Comparison of ENCODE assay signal across 8 cellular contexts in the genomic region with DNA sequence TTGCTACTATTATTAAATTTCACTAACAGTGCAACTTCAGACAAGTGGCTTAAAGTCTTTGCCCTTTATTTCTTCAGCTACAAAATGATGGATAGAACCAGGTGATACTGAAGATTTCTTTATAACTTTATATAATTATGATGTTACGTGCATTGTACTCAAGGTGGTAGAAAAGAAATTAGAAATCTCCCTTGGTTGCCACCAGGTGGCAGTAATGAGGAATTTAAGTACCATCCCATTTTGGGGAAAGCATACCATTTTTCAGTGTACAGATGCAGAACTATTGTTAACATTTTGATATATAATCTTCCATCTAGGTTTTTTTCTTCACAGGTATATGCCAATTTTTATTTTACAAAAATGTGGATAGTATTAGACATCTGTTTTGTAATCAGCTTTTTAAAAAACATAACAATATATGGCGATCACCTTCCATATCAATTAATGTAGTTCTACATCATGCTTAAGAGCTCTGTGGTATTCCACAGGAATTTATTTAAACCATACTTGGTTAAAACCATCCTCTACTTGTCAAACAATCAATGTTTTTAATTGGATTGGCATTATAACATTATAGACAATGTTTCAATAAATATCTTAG. TPM values are rescaled to one million over a fixed set of nuclear protein-coding genes. Genes with fewer than 3 reads are reported as not detected.
DNase-seq lines count a peak whose midpoint lies in the region; ATAC-seq and TF ChIP-seq lines count a peak whose summit lies in the region.

No MANE protein-coding gene starts in this region.

- no peaks in the 10 kb centered on the region for H3K9me2 ChIP-seq in PC-9 (ENCODE audit: insufficient read depth)

- H3K4me2 ChIP-seq in PC-9 = no peak overlapping the region

- no peaks in the 10 kb centered on the region for H3K79me2 ChIP-seq in PC-9 (ENCODE audit: low read depth)

- H3K4me3 Mint-ChIP-seq in endodermal cell (no peak overlapping the region), natural killer cell (no peak overlapping the region)
- no peak overlapping the region for H3K4me3 Mint-ChIP-seq in activated CD4-positive, alpha-beta memory T cell treated with anti-CD3 and anti-CD28 coated beads for 36 hours

- intact Hi-C loops in PC-9 (cut with micrococcal nuclease; ENCODE audit: unreplicated experiment) = no loop called here
- intact Hi-C loops in natural killer cell (cut with micrococcal nuclease) = loop anchor here (1.0 to 2.0 kb wide), 3 partner anchors 114 to 385 kb away; no protein-coding TSS in a partner anchor
- intact Hi-C loops in activated CD4-positive, alpha-beta memory T cell treated with anti-CD3 and anti-CD28 coated beads for 36 hours (cut with micrococcal nuclease) = loop anchor here (1.0 kb wide), 3 partner anchors 37 to 235 kb away; no protein-coding TSS in a partner anchor

- H2AFZ ChIP-seq in PC-9 = no peak overlapping the region

- peaks cover 4% of the 10 kb centered on the region for H3K4me1 Mint-ChIP-seq in endodermal cell
- peaks cover 6 to 13% of the 10 kb centered on the region in 2 donors for H3K4me1 Mint-ChIP-seq in natural killer cell
- peaks cover 8% of the 10 kb centered on the region for H3K4me1 Mint-ChIP-seq in activated CD4-positive, alpha-beta memory T cell treated with anti-CD3 and anti-CD28 coated beads for 36 hours (ENCODE audit: low read depth)

- ATAC-seq in GM19351 (IDR thresholded peaks at IDR 0.05; ENCODE audit: unreplicated experiment) (peak; percentile 54), natural killer cell (peak in 2 of 3 donors; percentile 49 to 57), GM19023 (IDR thresholded peaks at IDR 0.05; ENCODE audit: unreplicated experiment) (no peak), HG02588 (IDR thresholded peaks at IDR 0.05; ENCODE audit: unreplicated experiment) (no peak)

- H3K9ac ChIP-seq in endodermal cell (ENCODE audit: extremely low read depth, low read length, poor library complexity, severe bottlenecking) = no peak overlapping the region

- H3K27ac Mint-ChIP-seq in endodermal cell = no peak overlapping the region
- no peak overlapping the region for H3K27ac Mint-ChIP-seq in natural killer cell
- H3K27ac Mint-ChIP-seq in activated CD4-positive, alpha-beta memory T cell treated with anti-CD3 and anti-CD28 coated beads for 36 hours = no peak overlapping the region

- H3K4me1 ChIP-seq in PC-9 (replicated peaks; ENCODE audit: insufficient read depth) (no peaks in the 10 kb centered on the region), endodermal cell (ENCODE audit: control insufficient read depth, insufficient read depth, low read length) (no peaks in the 10 kb centered on the region)

- no TSS peak for BruUV-seq in PC-9 (replicated peaks; lab: Mats Ljungman, UMichigan)

- DNase-seq in CMK (ENCODE audit: low read depth) (peak; percentile 15), PC-9 (no peak), endodermal cell (no peak), natural killer cell (no peak)
- DNase-seq in activated CD4-positive, alpha-beta memory T cell treated with anti-CD3 and anti-CD28 coated beads for 36 hours = no peak

- H3K9me3 ChIP-seq in PC-9 (ENCODE audit: insufficient read depth, low read depth) (peaks cover 13% of the 10 kb centered on the region), endodermal cell (ENCODE audit: control insufficient read depth, low read length) (peaks cover 60% of the 10 kb centered on the region)

- CTCF ChIA-PET in PC-9 (lab: Charles Lee) = interaction anchor here (0.6 to 0.7 kb wide), 2 partner anchors 45 to 491 kb away, joined by 3 to 4 read pairs; no protein-coding TSS in a partner anchor
- CTCF ChIA-PET in activated CD4-positive, alpha-beta memory T cell treated with anti-CD3 and anti-CD28 coated beads for 36 hours (lab: Charles Lee) = interaction anchor here (0.6 to 1.4 kb wide), 13 partner anchors 9 to 386 kb away, joined by 3 to 6 read pairs (median 3); partner anchors contain the start of gene SETD7

- POLR2A ChIA-PET in PC-9 (lab: Charles Lee; ENCODE audit: unreplicated experiment) = interaction anchor here (0.6 kb wide), 2 partner anchors 137 to 1254 kb away, joined by 3 to 4 read pairs; no protein-coding TSS in a partner anchor
- POLR2A ChIA-PET in activated CD4-positive, alpha-beta memory T cell treated with anti-CD3 and anti-CD28 coated beads for 36 hours (lab: Charles Lee) = interaction anchor here (0.6 kb wide), 1 partner anchor 96 kb away, joined by 4 read pairs; no protein-coding TSS in a partner anchor

- H3K36me3 Mint-ChIP-seq in endodermal cell (ENCODE audit: low read depth) = peaks cover 55% of the 10 kb centered on the region
- peaks cover 13% of the 10 kb centered on the region for H3K36me3 Mint-ChIP-seq in natural killer cell
- H3K36me3 Mint-ChIP-seq in activated CD4-positive, alpha-beta memory T cell treated with anti-CD3 and anti-CD28 coated beads for 36 hours = peaks cover 26% of the 10 kb centered on the region

- H3K36me3 ChIP-seq in PC-9 (ENCODE audit: low read depth) = peaks cover 3% of the 10 kb centered on the region; the same call in 1 of the 2 replicates
- peaks cover 14% of the 10 kb centered on the region for H3K36me3 ChIP-seq in endodermal cell (ENCODE audit: control insufficient read depth, insufficient read depth, low read length)

- no peaks in the 10 kb centered on the region for H4K20me1 ChIP-seq in PC-9 (ENCODE audit: insufficient read depth)

- H3K9me3 Mint-ChIP-seq in endodermal cell (peaks cover 42% of the 10 kb centered on the region), natural killer cell (peaks cover 0 to 5% of the 10 kb centered on the region in 2 donors)
- H3K9me3 Mint-ChIP-seq in activated CD4-positive, alpha-beta memory T cell treated with anti-CD3 and anti-CD28 coated beads for 36 hours = peaks cover 15% of the 10 kb centered on the region

- WGBS in endodermal cell (ENCODE audit: insufficient coverage in 1 of 2, insufficient read length in 1 of 2), 2 experiments = 91% methylated on average over 2 of the region's 2 CpGs; no CpG with 5 or more reads in 1 of the 2 experiments

- peaks cover 13% of the 10 kb centered on the region; the same call in 1 of the 2 replicates for H3F3A ChIP-seq in PC-9 (ENCODE audit: insufficient read depth, low read depth)

- H3K27me3 Mint-ChIP-seq in endodermal cell (ENCODE audit: insufficient read depth) = no peaks in the 10 kb centered on the region
- H3K27me3 Mint-ChIP-seq in natural killer cell (ENCODE audit: low read depth in 2 of 2) = no peaks in the 10 kb centered on the region
- H3K27me3 Mint-ChIP-seq in activated CD4-positive, alpha-beta memory T cell treated with anti-CD3 and anti-CD28 coated beads for 36 hours = no peaks in the 10 kb centered on the region

- no peak overlapping the region for H3K27ac ChIP-seq in PC-9
- H3K27ac ChIP-seq in endodermal cell (ENCODE audit: low read depth, low read length) = no peak overlapping the region

- H3K4me3 ChIP-seq in PC-9 = no peak overlapping the region
- no peak overlapping the region for H3K4me3 ChIP-seq in endodermal cell (ENCODE audit: low read length)

- TF ChIP-seq CTCF in PC-9 (conservative IDR thresholded peaks at IDR 0.05) (peak; percentile 71), endodermal cell (conservative IDR thresholded peaks at IDR 0.05) (peak; percentile 85), natural killer cell (IDR thresholded peaks at IDR 0.05) (peak; percentile 90)

- H3K27me3 ChIP-seq in PC-9 (ENCODE audit: insufficient read depth, low read depth) (no peaks in the 10 kb centered on the region), endodermal cell (ENCODE audit: control insufficient read depth, insufficient read depth, low read length, poor library complexity, severe bottlenecking) (no peaks in the 10 kb centered on the region)

RNA-seq across cellular contexts. Expression of gene RAB33B, which starts 37.7 kb away (rescaled TPM):
- total RNA-seq in PC-9 (2021) (6.6 and 7.7 TPM in 2 replicates), endodermal cell (10 to 100 TPM in 1 of 2 donors, 1 to 10 TPM in 1; 8.7 to 11.4 TPM), natural killer cell (10 to 100 TPM in 2 of 3 donors, 1 to 10 TPM in 1; 7.8 to 12.9 (median 10.5) TPM)
- polyA plus RNA-seq in endodermal cell (2013, experiment 1 of 2) = 6.3 TPM
- polyA plus RNA-seq in endodermal cell (2013, experiment 2 of 2) = 6.0 TPM
- total RNA-seq in activated CD4-positive, alpha-beta memory T cell treated with anti-CD3 and anti-CD28 coated beads for 36 hours = 1 to 10 TPM; 5.5 to 5.7 TPM

Comparison
In these comparisons a context has a peak if more than half of its experiments do, and no peak if none do; other contexts are left out.
1. ATAC-seq: peak in GM19351 (single experiment) and natural killer cell (2 of 3); none in GM19023 (single experiment) and HG02588 (single experiment).
2. Peak in every context shown above with its lines, with median percentiles within 50 percentile points of each other: CTCF ChIP-seq.